Comparison of ENCODE assay signal across 8 cellular contexts in genomic region chr17:68019675-68020450, GRCh38. TPM values are rescaled to one million over a fixed set of nuclear protein-coding genes. Genes with fewer than 3 reads are reported as not detected.
DNase-seq lines count a peak whose midpoint lies in the region; ATAC-seq lines count a peak whose summit lies in the region.

No MANE protein-coding gene starts in this region.

- CTCF ChIA-PET in activated CD4-positive, alpha-beta T cell treated with anti-CD3 and anti-CD28 coated beads, Interleukin-2, amount 10 ng/mL, durations not matched to agents 7 days and 5 days (lab: Charles Lee), result interaction anchor here (0.5 to 1.8 kb wide), 11 partner anchors 9 to 536 kb away, joined by 3 to 18 read pairs (median 3); partner anchors contain the start of gene KPNA2

- POLR2A ChIA-PET in activated CD4-positive, alpha-beta T cell treated with anti-CD3 and anti-CD28 coated beads, Interleukin-2, amount 10 ng/mL, durations not matched to agents 7 days and 5 days (lab: Charles Lee), result interaction anchor here (0.7 to 1.1 kb wide), 3 partner anchors 9 to 159 kb away, joined by 3 to 5 read pairs (median 3); partner anchors contain the start of gene KPNA2

- peaks cover 6% of the 10 kb centered on the region for H3K27me3 Mint-ChIP-seq in activated CD4-positive, alpha-beta T cell treated with anti-CD3 and anti-CD28 coated beads, Interleukin-2, amount 10 ng/mL, durations not matched to agents 7 days and 5 days

- peak; percentile 92 for ATAC-seq in GM19351 (IDR thresholded peaks at IDR 0.05; ENCODE audit: unreplicated experiment)
- peak; percentile 80 for ATAC-seq in HG03520 (IDR thresholded peaks at IDR 0.05; ENCODE audit: unreplicated experiment)
- ATAC-seq in left lobe of liver, result peak; percentile 92

- peaks cover 2% of the 10 kb centered on the region for H3K9me3 Mint-ChIP-seq in activated CD4-positive, alpha-beta T cell treated with anti-CD3 and anti-CD28 coated beads, Interleukin-2, amount 10 ng/mL, durations not matched to agents 7 days and 5 days

- DNase-seq in CD1c-positive myeloid dendritic cell (ENCODE audit: extremely low spot score), result peak; percentile 99
- peak; percentile 89 to 95 for DNase-seq in NCI-H526 (lab: John Stamatoyannopoulos, UW)
- DNase-seq in activated CD4-positive, alpha-beta T cell treated with anti-CD3 and anti-CD28 coated beads, Interleukin-2, amount 10 ng/mL, durations not matched to agents 7 days and 5 days, result peak; percentile 95
- peak; percentile 89 for DNase-seq in dedifferentiated amniotic fluid mesenchymal stem cell (ENCODE audit: extremely low spot score)
- DNase-seq in left lobe of liver (ENCODE audit: low spot score), result peak; percentile 99
- peak; percentile 99 for DNase-seq in stimulated activated CD4-positive, alpha-beta T cell treated with anti-CD3 and anti-CD28 coated beads, Interleukin-2, amount 100 ng/mL, for 24 hours

- H3K4me3 Mint-ChIP-seq in activated CD4-positive, alpha-beta T cell treated with anti-CD3 and anti-CD28 coated beads, Interleukin-2, amount 10 ng/mL, durations not matched to agents 7 days and 5 days, result peak overlapping the region; percentile 81

- peaks cover 2% of the 10 kb centered on the region for H3K36me3 Mint-ChIP-seq in activated CD4-positive, alpha-beta T cell treated with anti-CD3 and anti-CD28 coated beads, Interleukin-2, amount 10 ng/mL, durations not matched to agents 7 days and 5 days (ENCODE audit: low read depth)

- H3K4me1 Mint-ChIP-seq in activated CD4-positive, alpha-beta T cell treated with anti-CD3 and anti-CD28 coated beads, Interleukin-2, amount 10 ng/mL, durations not matched to agents 7 days and 5 days, result peaks cover 14% of the 10 kb centered on the region

- H3K27ac Mint-ChIP-seq in activated CD4-positive, alpha-beta T cell treated with anti-CD3 and anti-CD28 coated beads, Interleukin-2, amount 10 ng/mL, durations not matched to agents 7 days and 5 days, result peak overlapping the region; percentile 94

RNA-seq across cellular contexts. Expression of gene KPNA2, which starts 15.7 kb away (rescaled TPM):
- total RNA-seq in activated CD4-positive, alpha-beta T cell treated with anti-CD3 and anti-CD28 coated beads, Interleukin-2, amount 10 ng/mL, durations not matched to agents 7 days and 5 days, result 100 to 1,000 TPM; 265 to 292 TPM
- 9.6 TPM for total RNA-seq in left lobe of liver

RNA-seq across cellular contexts. Expression of gene C17orf58, which starts 23.6 kb away (rescaled TPM):
- 1 to 10 TPM; 3.5 to 4.7 TPM for total RNA-seq in activated CD4-positive, alpha-beta T cell treated with anti-CD3 and anti-CD28 coated beads, Interleukin-2, amount 10 ng/mL, durations not matched to agents 7 days and 5 days
- 6.9 TPM for total RNA-seq in left lobe of liver

Comparison
In these comparisons a context has a peak if more than half of its experiments do, and no peak if none do; other contexts are left out.
1. Peak in every context shown above with its lines: DNase-seq and ATAC-seq.
2. RNA of gene KPNA2, which starts 15.7 kb away (total RNA-seq): 265 to 292 TPM in activated CD4-positive, alpha-beta T cell treated with anti-CD3 and anti-CD28 coated beads, Interleukin-2, amount 10 ng/mL, durations not matched to agents 7 days and 5 days; 9.6 TPM in left lobe of liver (single experiment); every median in the first group is over 10 times any median in the second.